In the genomic region with DNA sequence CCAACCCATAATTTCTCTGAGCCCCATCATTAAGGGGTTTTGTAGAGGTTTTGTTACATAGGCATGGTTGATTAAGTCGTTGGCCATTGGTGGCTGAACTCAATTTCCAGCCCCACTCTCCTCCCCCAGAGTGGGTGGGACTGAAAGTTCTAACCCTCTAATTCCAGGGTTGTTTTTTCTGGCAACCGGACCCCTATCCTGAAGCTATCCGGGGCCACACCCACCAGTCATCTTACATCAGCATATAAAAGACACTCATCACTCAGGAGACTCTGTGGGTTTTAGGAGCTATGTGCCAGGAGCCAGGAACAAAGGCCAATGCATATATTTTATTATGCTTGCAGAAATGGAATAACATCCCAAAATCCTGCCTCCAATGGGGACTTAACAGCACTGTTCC, we compare ENCODE assay signal across 21 cellular contexts.
"Had no signal": no experiment of that assay in that cellular context is flagged by ENCODE, and none has a peak within 500 bp of the region (broad histone marks: within the 10 kb centered on the region; RNA-seq: fewer than 3 reads in every experiment).

No MANE protein-coding gene starts in this region.

- H3K4me1 Mint-ChIP-seq: central memory CD8-positive, alpha-beta T cell had no signal

- H3K4me1 ChIP-seq: SJSA1 had no signal

- H3K36me3 ChIP-seq: SJSA1 had no signal

- H3K9me3 Mint-ChIP-seq: central memory CD8-positive, alpha-beta T cell; T-helper 2 cell treated with Interferon-gamma antibody and Interleukin-4, amounts not matched to agents 5 μg/mL and 100 μg/mL, for 36 hours had no signal

- H3K27ac ChIP-seq: SJSA1 had no signal

- H3K4me3 ChIP-seq: SJSA1 had no signal

- DNase-seq: activated CD4-positive, alpha-beta T cell treated with anti-CD3 and anti-CD28 coated beads for 48 hours; activated CD4-positive, alpha-beta T cell treated with anti-CD3 and anti-CD28 coated beads, Interleukin-2, amount 50 U/mL, for 4 hours; activated CD4-positive, CD25-positive, alpha-beta regulatory T cell treated with anti-CD3 and anti-CD28 coated beads, Interleukin-2, amount 50 U/mL, for 72 hours; activated CD8-positive, alpha-beta memory T cell treated with anti-CD3 and anti-CD28 coated beads, Interleukin-2, amount 50 U/mL, for 48 hours; activated CD8-positive, alpha-beta T cell treated with anti-CD3 and anti-CD28 coated beads, Interleukin-2, amount 10 ng/mL, durations not matched to agents 7 days and 5 days; activated naive CD4-positive, alpha-beta T cell treated with anti-CD3 and anti-CD28 coated beads, Interleukin-2, amount 50 U/mL, for 16 hours; activated T-cell treated with anti-CD3 and anti-CD28 coated beads, Interleukin-2, amount 50 U/mL, for 1 hour; aorta; NCI-H1092; NCI-H1417; NCI-H1930; NCI-H2107; NCI-H2171 treated with DMSO at 0.1 percent for 48 hours; NCI-H345; NCI-H510A; NCI-H526 treated with DMSO at 0.1 percent for 48 hours; SHP77; SW 1271 had no signal

- H3K9me3 ChIP-seq: SJSA1 had no signal

- H3K4me3 Mint-ChIP-seq: activated CD8-positive, alpha-beta T cell treated with anti-CD3 and anti-CD28 coated beads, Interleukin-2, amount 10 ng/mL, durations not matched to agents 7 days and 5 days; central memory CD8-positive, alpha-beta T cell; T-helper 2 cell treated with Interferon-gamma antibody and Interleukin-4, amounts not matched to agents 5 μg/mL and 100 μg/mL, for 36 hours had no signal

- H3K27me3 ChIP-seq: SJSA1 had no signal

- H3K27ac Mint-ChIP-seq: activated CD8-positive, alpha-beta T cell treated with anti-CD3 and anti-CD28 coated beads, Interleukin-2, amount 10 ng/mL, durations not matched to agents 7 days and 5 days; T-helper 2 cell treated with Interferon-gamma antibody and Interleukin-4, amounts not matched to agents 5 μg/mL and 100 μg/mL, for 36 hours had no signal
